Comparison of ENCODE assay signal across 1 cellular context in genomic region chr2:9641641-9642040, GRCh38.
TF ChIP-seq lines count a peak whose summit lies in the region.

No MANE protein-coding gene starts in this region.

TF ChIP-seq in GM12878, 131 proteins besides CTCF, POLR2A, EP300 and RAD21 (continued from another document and continues in another):
- TF ChIP-seq MLLT1 (IDR thresholded peaks at IDR 0.05) (peak; percentile 32; the same call in 1 of the 2 replicates), PML (IDR thresholded peaks at IDR 0.05; ENCODE audit: low read length) (no peak), ATF3 (IDR thresholded peaks at IDR 0.05; ENCODE audit: borderline replicate concordance, extremely low read depth, low read depth, low read length) (no peak), GABPA (IDR thresholded peaks at IDR 0.05; ENCODE audit: low read depth) (no peak), NFXL1 (IDR thresholded peaks at IDR 0.05; ENCODE audit: borderline replicate concordance) (no peak), HDAC2 (IDR thresholded peaks at IDR 0.05) (no peak), NR2C1 (IDR thresholded peaks at IDR 0.05) (no peak), STAT1 (conservative IDR thresholded peaks at IDR 0.05) (no peak), ZNF217 (IDR thresholded peaks at IDR 0.05) (peak; percentile 76; the same call in 1 of the 2 replicates), MTA3 (IDR thresholded peaks at IDR 0.05; ENCODE audit: borderline replicate concordance, low read length) (no peak), NBN (IDR thresholded peaks at IDR 0.05) (no peak), PBX3 (IDR thresholded peaks at IDR 0.05; ENCODE audit: insufficient replicate concordance, low read depth, low read length) (no peak), ZNF687 (IDR thresholded peaks at IDR 0.05) (no peak), CBX3 (IDR thresholded peaks at IDR 0.05; ENCODE audit: borderline replicate concordance, low read depth) (no peak), CHD1 (IDR thresholded peaks at IDR 0.05; ENCODE audit: low read depth, low read length) (no peak), ATF2 (IDR thresholded peaks at IDR 0.05; ENCODE audit: low read length) (no peak), KLF5 (IDR thresholded peaks at IDR 0.05; ENCODE audit: partially characterized antibody) (no peak), USF1 (IDR thresholded peaks at IDR 0.05; ENCODE audit: borderline replicate concordance, extremely low read length, insufficient read depth, low read depth, low read length) (no peak), YBX1 (IDR thresholded peaks at IDR 0.05) (no peak), RELB (IDR thresholded peaks at IDR 0.05; ENCODE audit: low read depth) (no peak), CEBPB (IDR thresholded peaks at IDR 0.05; ENCODE audit: borderline replicate concordance in 1 of 2, low read depth in 2 of 2, low read length in 2 of 2) (no peak), JUND (IDR thresholded peaks at IDR 0.05; ENCODE audit: low read depth, low read length) (no peak), BCLAF1 (IDR thresholded peaks at IDR 0.05) (no peak), NRF1 (conservative IDR thresholded peaks at IDR 0.05; ENCODE audit: low read depth, low read length) (no peak), CHD4 (IDR thresholded peaks at IDR 0.05) (no peak), KAT2A (conservative IDR thresholded peaks at IDR 0.05; ENCODE audit: control insufficient read depth, low read depth, low read length) (no peak), BCL11A (IDR thresholded peaks at IDR 0.05; ENCODE audit: low read depth, low read length) (no peak), GATAD2B (conservative IDR thresholded peaks at IDR 0.05; ENCODE audit: low read depth) (no peak), CREB1 (IDR thresholded peaks at IDR 0.05; ENCODE audit: low read depth) (no peak), EZH2 (IDR thresholded peaks at IDR 0.05; ENCODE audit: borderline replicate concordance, control insufficient read depth, low read depth, low read length) (no peak), CBFB (IDR thresholded peaks at IDR 0.05; ENCODE audit: low read depth) (no peak), CUX1 (IDR thresholded peaks at IDR 0.05; ENCODE audit: insufficient replicate concordance, low read depth, low read length) (no peak), MXI1 (IDR thresholded peaks at IDR 0.05; ENCODE audit: low read depth, low read length) (no peak), BCL3 (IDR thresholded peaks at IDR 0.05; ENCODE audit: borderline replicate concordance, insufficient read depth, low read depth, low read length, poor library complexity, severe bottlenecking) (no peak), PAX8 (IDR thresholded peaks at IDR 0.05) (no peak), PKNOX1 (IDR thresholded peaks at IDR 0.05) (no peak), TCF3 (IDR thresholded peaks at IDR 0.05; ENCODE audit: borderline replicate concordance, insufficient read depth, low read depth, low read length) (no peak)
